ENCODE assay signal across 25 cellular contexts in the genomic region with DNA sequence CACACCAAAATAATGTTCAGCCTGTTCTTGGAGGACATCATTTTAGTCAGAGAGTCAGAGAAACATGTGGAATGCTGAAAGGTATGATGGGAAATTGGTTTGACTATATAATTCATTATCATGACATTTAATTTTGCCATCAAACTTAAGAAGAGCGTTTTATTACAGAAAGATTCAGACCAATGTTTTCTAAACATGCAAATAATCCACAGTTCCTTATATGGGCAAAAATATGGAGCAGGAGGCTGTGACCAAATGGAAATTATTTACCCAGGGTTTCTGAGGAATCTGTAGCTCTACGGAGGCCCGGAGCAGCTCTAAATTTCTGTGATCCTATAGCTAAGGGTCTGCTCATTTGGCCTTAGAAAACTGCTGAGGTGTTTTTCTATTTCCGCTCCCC. TPM values are rescaled to one million over a fixed set of nuclear protein-coding genes. Genes with fewer than 3 reads are reported as not detected.
"Had no signal": no experiment of that assay in that cellular context is flagged by ENCODE, and none has a peak within 500 bp of the region (broad histone marks: within the 10 kb centered on the region; RNA-seq: fewer than 3 reads in every experiment).

No MANE protein-coding gene starts in this region.

- H3K36me3 ChIP-seq: brain microvascular endothelial cell, cardiac muscle cell had no signal

- DNase-seq: activated CD4-positive, alpha-beta memory T cell treated with anti-CD3 and anti-CD28 coated beads for 36 hours; activated CD4-positive, alpha-beta T cell treated with anti-CD3 and anti-CD28 coated beads, Interleukin-2, amount 10 ng/mL, durations not matched to agents 7 days and 5 days; activated CD4-positive, CD25-positive, alpha-beta regulatory T cell; activated CD8-positive, alpha-beta memory T cell treated with anti-CD3 and anti-CD28 coated beads for 24 hours; activated gamma-delta T cell treated with Interleukin-2 at 50 U/mL for 16 hours; activated naive CD4-positive, alpha-beta T cell treated with anti-CD3 and anti-CD28 coated beads, Interleukin-2, amount 10 ng/mL, durations not matched to agents 7 days and 5 days; activated naive CD8-positive, alpha-beta T cell treated with anti-CD3 and anti-CD28 coated beads for 36 hours; activated T-cell treated with anti-CD3 and anti-CD28 coated beads for 4 hours; activated T-cell treated with anti-CD3 and anti-CD28 coated beads, Interleukin-2, amount 50 U/mL, for 48 hours; brain microvascular endothelial cell; NCI-H1092; NCI-H1417; NCI-H1930; NCI-H2107; NCI-H2171 treated with DMSO at 0.1 percent for 48 hours; NCI-H226; NCI-H510A; NCI-H526 treated with DMSO at 0.1 percent for 48 hours; SIG-M5; T-cell; T-helper 2 cell; T1000 had no signal

- H3K9me3 Mint-ChIP-seq: activated CD4-positive, alpha-beta memory T cell treated with anti-CD3 and anti-CD28 coated beads for 36 hours; activated CD4-positive, alpha-beta T cell treated with anti-CD3 and anti-CD28 coated beads, Interleukin-2, amount 10 ng/mL, durations not matched to agents 7 days and 5 days; activated naive CD4-positive, alpha-beta T cell treated with anti-CD3 and anti-CD28 coated beads, Interleukin-2, amount 10 ng/mL, durations not matched to agents 7 days and 5 days; activated naive CD8-positive, alpha-beta T cell treated with anti-CD3 and anti-CD28 coated beads for 36 hours; activated T-helper 17 cell treated with anti-CD3 and anti-CD28 coated beads, Interleukin-2, amount 50 U/mL, for 72 hours; T-cell had no signal

- ATAC-seq: activated T-helper 17 cell treated with anti-CD3 and anti-CD28 coated beads, Interleukin-2, amount 50 U/mL, for 72 hours; T-cell had no signal

- H3K4me1 Mint-ChIP-seq: activated CD4-positive, alpha-beta T cell treated with anti-CD3 and anti-CD28 coated beads, Interleukin-2, amount 10 ng/mL, durations not matched to agents 7 days and 5 days; activated naive CD4-positive, alpha-beta T cell treated with anti-CD3 and anti-CD28 coated beads, Interleukin-2, amount 10 ng/mL, durations not matched to agents 7 days and 5 days; activated T-helper 17 cell treated with anti-CD3 and anti-CD28 coated beads, Interleukin-2, amount 50 U/mL, for 72 hours; T-cell had no signal

- H3K27me3 ChIP-seq: brain microvascular endothelial cell, cardiac muscle cell had no signal

- H3K4me3 Mint-ChIP-seq: activated CD4-positive, alpha-beta memory T cell treated with anti-CD3 and anti-CD28 coated beads for 36 hours; activated CD4-positive, alpha-beta T cell treated with anti-CD3 and anti-CD28 coated beads, Interleukin-2, amount 10 ng/mL, durations not matched to agents 7 days and 5 days; activated naive CD4-positive, alpha-beta T cell treated with anti-CD3 and anti-CD28 coated beads, Interleukin-2, amount 10 ng/mL, durations not matched to agents 7 days and 5 days; activated naive CD8-positive, alpha-beta T cell treated with anti-CD3 and anti-CD28 coated beads for 36 hours; activated T-helper 17 cell treated with anti-CD3 and anti-CD28 coated beads, Interleukin-2, amount 50 U/mL, for 72 hours; T-cell had no signal

- H3K4me3 ChIP-seq: cardiac muscle cell had no signal

- H3K27ac Mint-ChIP-seq: activated CD4-positive, alpha-beta memory T cell treated with anti-CD3 and anti-CD28 coated beads for 36 hours; activated CD4-positive, alpha-beta T cell treated with anti-CD3 and anti-CD28 coated beads, Interleukin-2, amount 10 ng/mL, durations not matched to agents 7 days and 5 days; activated naive CD4-positive, alpha-beta T cell treated with anti-CD3 and anti-CD28 coated beads, Interleukin-2, amount 10 ng/mL, durations not matched to agents 7 days and 5 days; activated naive CD8-positive, alpha-beta T cell treated with anti-CD3 and anti-CD28 coated beads for 36 hours; activated T-helper 17 cell treated with anti-CD3 and anti-CD28 coated beads, Interleukin-2, amount 50 U/mL, for 72 hours; T-cell had no signal

- H3K36me3 Mint-ChIP-seq: activated CD4-positive, alpha-beta memory T cell treated with anti-CD3 and anti-CD28 coated beads for 36 hours; activated naive CD4-positive, alpha-beta T cell treated with anti-CD3 and anti-CD28 coated beads, Interleukin-2, amount 10 ng/mL, durations not matched to agents 7 days and 5 days; activated naive CD8-positive, alpha-beta T cell treated with anti-CD3 and anti-CD28 coated beads for 36 hours; T-cell had no signal

- H3K27ac ChIP-seq: brain microvascular endothelial cell, cardiac muscle cell had no signal

RNA-seq across cellular contexts. Expression of a gene that starts 33.2 kb away (rescaled TPM):
- total RNA-seq: activated CD4-positive, alpha-beta memory T cell treated with anti-CD3 and anti-CD28 coated beads for 36 hours; activated CD4-positive, alpha-beta T cell treated with anti-CD3 and anti-CD28 coated beads, Interleukin-2, amount 10 ng/mL, durations not matched to agents 7 days and 5 days; activated T-helper 17 cell treated with anti-CD3 and anti-CD28 coated beads, Interleukin-2, amount 50 U/mL, for 72 hours; cardiac muscle cell; OCI-LY7 had no signal
